ENCODE assay signal across 5 cellular contexts in genomic region chr1:36196805-36197204, GRCh38. TPM values are rescaled to one million over a fixed set of nuclear protein-coding genes. Genes with fewer than 3 reads are reported as not detected.
DNase-seq lines count a peak whose midpoint lies in the region; ATAC-seq, FAIRE-seq and TF ChIP-seq lines count a peak whose summit lies in the region.
"Not testable (repeated sequence)": the region's sequence is repeated elsewhere in the genome, so short reads cannot be mapped to it uniquely, and the experiment has no call there.

No MANE protein-coding gene starts in this region.

- not testable (repeated sequence) for H3K9me3 ChIP-seq in HEK293 (ENCODE audit: control insufficient read depth, insufficient read depth, low read depth, low read length); right cardiac atrium (ENCODE audit: control insufficient read depth, low read length); HepG2 (ENCODE audit: low read length)

- H3K9me3 Mint-ChIP-seq in stimulated activated naive B cell treated with anti-CD40 and anti-IgM and Interleukin-4, amounts not matched to agents 10 μg/mL and 1 μg/mL and 100 μg/mL, for 72 hours = not testable (repeated sequence)

- not testable (repeated sequence) for H3K4me1 ChIP-seq in HEK293 (ENCODE audit: control insufficient read depth, insufficient read depth, low read length); right cardiac atrium (ENCODE audit: control insufficient read depth, insufficient read depth, low read length)
- peaks cover 35% of the 10 kb centered on the region for H3K4me1 ChIP-seq in HepG2 (ENCODE audit: insufficient read depth, low read length)

- H3K4me3 ChIP-seq in H7 (ENCODE audit: insufficient read depth, low read depth, low read length); HEK293 (ENCODE audit: low read depth, low read length); right cardiac atrium (ENCODE audit: low read length); HepG2 (replicated peaks in 1 of 3; ENCODE audit: insufficient read depth in 1 of 3, low read depth in 2 of 3, low read length in 3 of 3): not testable (repeated sequence)

- not testable (repeated sequence) for H3K4me1 Mint-ChIP-seq in stimulated activated naive B cell treated with anti-CD40 and anti-IgM and Interleukin-4, amounts not matched to agents 10 μg/mL and 1 μg/mL and 100 μg/mL, for 72 hours

- not testable (repeated sequence) for ATAC-seq in right cardiac atrium; HepG2; stimulated activated naive B cell treated with anti-CD40 and anti-IgM and Interleukin-4, amounts not matched to agents 10 μg/mL and 1 μg/mL and 100 μg/mL, for 72 hours (replicated peaks)

- WGBS in right cardiac atrium = 90% methylated on average over 12 of the region's 12 CpGs
- WGBS in HepG2 (ENCODE audit: low lambda C conversion rate) = 82% methylated on average over 5 of the region's 12 CpGs

- not testable (repeated sequence) for H3K9ac ChIP-seq in HepG2 (ENCODE audit: insufficient read depth, low read depth, low read length)

- POLR2A ChIA-PET in HEK293 (lab: Yijun Ruan, JAX) (interaction anchor here (0.6 to 1.0 kb wide), 3 partner anchors 8 to 21 kb away, joined by 3 to 10 read pairs (median 4); no protein-coding TSS in a partner anchor), HepG2 (lab: Yijun Ruan, JAX) (interaction anchor here (1.2 to 1.5 kb wide), 3 partner anchors 9 to 48 kb away, joined by 3 to 4 read pairs (median 4); partner anchors contain the start of genes THRAP3 and TRAPPC3)

- FAIRE-seq in HepG2 (lab: Jason Lieb, UNC) = not testable (repeated sequence)

- H3K79me2 ChIP-seq in HepG2 (ENCODE audit: insufficient read depth, low read length) = not testable (repeated sequence)

- H3K36me3 ChIP-seq in H7 (replicated peaks; ENCODE audit: control insufficient read depth, insufficient read depth, low read length); HEK293 (ENCODE audit: control insufficient read depth in 2 of 2, insufficient read depth in 1 of 2, low read length in 2 of 2); HepG2 (replicated peaks in 1 of 2; ENCODE audit: control insufficient read depth in 1 of 2, insufficient read depth in 2 of 2, low read length in 2 of 2): not testable (repeated sequence)

- CTCF ChIA-PET in HEK293 (lab: Yijun Ruan, JAX) = interaction anchor here (0.5 to 1.2 kb wide), 3 partner anchors 8 to 321 kb away, joined by 3 to 6 read pairs (median 4); no protein-coding TSS in a partner anchor
- CTCF ChIA-PET in HepG2 (lab: Yijun Ruan, JAX; ENCODE audit: low intra/inter-chr PET ratio, low total read pairs) = not testable (repeated sequence)

- not testable (repeated sequence) for H3K27me3 ChIP-seq in H7 (ENCODE audit: control insufficient read depth, insufficient read depth, low read length); right cardiac atrium (ENCODE audit: control insufficient read depth, insufficient read depth); HepG2 (ENCODE audit: control insufficient read depth in 1 of 2, insufficient read depth in 2 of 2, low read length in 2 of 2)

- H3K36me3 Mint-ChIP-seq in stimulated activated naive B cell treated with anti-CD40 and anti-IgM and Interleukin-4, amounts not matched to agents 10 μg/mL and 1 μg/mL and 100 μg/mL, for 72 hours = not testable (repeated sequence)

- TF ChIP-seq POLR2A in HepG2 (IDR thresholded peaks at IDR 0.05; ENCODE audit: insufficient read depth in 1 of 2, low read depth in 2 of 2, low read length in 2 of 2) = not testable (repeated sequence)

- TF ChIP-seq EP300 in HepG2 (IDR thresholded peaks at IDR 0.05; ENCODE audit: low read depth in 2 of 2, low read length in 2 of 2); HepG2 (CRISPR knock-in tag; IDR thresholded peaks at IDR 0.05; ENCODE audit: borderline replicate concordance): not testable (repeated sequence)

- H2AFZ ChIP-seq in HepG2 (ENCODE audit: low read length) = not testable (repeated sequence)

- not testable (repeated sequence) for TF ChIP-seq CTCF in HEK293 (tag by site-specific recombination; IDR thresholded peaks at IDR 0.05); HepG2 (CRISPR knock-in tag; IDR thresholded peaks at IDR 0.05)

- BruUV-seq in HepG2 (replicated peaks; lab: Mats Ljungman, UMichigan) = not testable (repeated sequence)

- H3K27me3 Mint-ChIP-seq in stimulated activated naive B cell treated with anti-CD40 and anti-IgM and Interleukin-4, amounts not matched to agents 10 μg/mL and 1 μg/mL and 100 μg/mL, for 72 hours = not testable (repeated sequence)

- H3K4me2 ChIP-seq in HepG2 (ENCODE audit: low read depth, low read length) = not testable (repeated sequence)

- not testable (repeated sequence) for H3K27ac ChIP-seq in HEK293 (ENCODE audit: extremely low read depth, low read depth, low read length); right cardiac atrium (ENCODE audit: low read length); HepG2 (ENCODE audit: extremely low read length, insufficient read depth, low read length)

- not testable (repeated sequence) for TF ChIP-seq RAD21 in HepG2 (CRISPR knock-in tag; IDR thresholded peaks at IDR 0.05)

- DNase-seq in H7 (peak; percentile 12), right cardiac atrium (peak in 2 of 3 donors; percentile 40 to 41)
- not testable (repeated sequence) for DNase-seq in HepG2 (ENCODE audit: low spot score); stimulated activated naive B cell treated with anti-CD40 and anti-IgM and Interleukin-4, amounts not matched to agents 10 μg/mL and 1 μg/mL and 100 μg/mL, for 72 hours

- H3K4me3 Mint-ChIP-seq in stimulated activated naive B cell treated with anti-CD40 and anti-IgM and Interleukin-4, amounts not matched to agents 10 μg/mL and 1 μg/mL and 100 μg/mL, for 72 hours = not testable (repeated sequence)

- in situ Hi-C loops in HepG2 (cut with HindIII; ENCODE audit: extremely low pct_ligation_motif_present, low pct_unique_long_range_greater_than_20kb) = not testable (repeated sequence)

- intact Hi-C loops in right cardiac atrium (cut with DNase I); HepG2 (cut with micrococcal nuclease; ENCODE audit: unreplicated experiment): not testable (repeated sequence)

- peak overlapping the region; percentile 31 for H3K27ac Mint-ChIP-seq in stimulated activated naive B cell treated with anti-CD40 and anti-IgM and Interleukin-4, amounts not matched to agents 10 μg/mL and 1 μg/mL and 100 μg/mL, for 72 hours

- H4K20me1 ChIP-seq in HepG2 (ENCODE audit: insufficient read depth, low read length) = not testable (repeated sequence)

RNA-seq across cellular contexts. Expression of gene THRAP3, which starts 27.4 kb away (rescaled TPM):
- 82.7 and 90.7 TPM in 2 replicates for total RNA-seq in H7 (2014; rRNA removed; shearing (Covaris generic))
- total RNA-seq in right cardiac atrium = 10 to 100 TPM; 66.3 to 85.5 (median 77.3) TPM
- polyA plus RNA-seq in right cardiac atrium = 32.6 TPM
- 92.6 and 127 TPM in 2 replicates for total RNA-seq in HepG2 (2016; rRNA removed; fragmentation: Illumina TruSeq; extraction: Trizol)
- total RNA-seq in HepG2 (2016; cell fraction: cytosol; rRNA removed; fragmentation: Illumina TruSeq; extraction: Trizol; ENCODE audit: low read depth) = 4.4 and 4.8 TPM in 2 replicates
- total RNA-seq in HepG2 (2016; cell fraction: insoluble cytoplasmic fraction; rRNA removed; fragmentation: Illumina TruSeq; extraction: Trizol) = 91.8 and 120 TPM in 2 replicates
- 17.0 and 19.1 TPM in 2 replicates for total RNA-seq in HepG2 (2016; cell fraction: membrane; rRNA removed; fragmentation: Illumina TruSeq; extraction: Trizol)
- total RNA-seq in HepG2 (2016; cell fraction: nucleus; rRNA removed; fragmentation: Illumina TruSeq; extraction: Trizol) = 65.3 and 66.9 TPM in 2 replicates
- polyA plus RNA-seq in HepG2 (2011; rRNA removed) = 45.0 and 48.3 TPM in 2 replicates
- polyA plus RNA-seq in HepG2 (2011; cell fraction: cytosol; rRNA removed) = 24.6 and 36.8 TPM in 2 replicates
- 24.7 and 31.6 TPM in 2 replicates for polyA plus RNA-seq in HepG2 (2011; cell fraction: nucleus; rRNA removed)
- 42.6 and 51.5 TPM in 2 replicates for polyA plus RNA-seq in HepG2 (2012)
- polyA plus RNA-seq in HepG2 (2016; cell fraction: cytosol; fragmentation: Illumina TruSeq; extraction: Trizol; ENCODE audit: low read depth) = 2.2 and 2.7 TPM in 2 replicates
- 84.9 and 85.0 TPM in 2 replicates for polyA plus RNA-seq in HepG2 (2016; cell fraction: insoluble cytoplasmic fraction; fragmentation: Illumina TruSeq; extraction: Trizol; ENCODE audit: low read depth)
- polyA plus RNA-seq in HepG2 (2016; cell fraction: membrane; fragmentation: Illumina TruSeq; extraction: Trizol; ENCODE audit: low read depth) = 6.4 and 7.9 TPM in 2 replicates
- polyA plus RNA-seq in HepG2 (2016; cell fraction: nucleus; fragmentation: Illumina TruSeq; extraction: Trizol; ENCODE audit: insufficient read depth, low read depth) = 72.6 and 82.4 TPM in 2 replicates
- 52.7 and 91.8 TPM in 2 replicates for polyA minus RNA-seq in HepG2 (2011; rRNA and poly(A)+ RNA removed; ENCODE audit: low replicate concordance)
- 53.5 and 56.4 TPM in 2 replicates for polyA minus RNA-seq in HepG2 (2011; cell fraction: cytosol; rRNA and poly(A)+ RNA removed)
- 36.8 and 66.3 TPM in 2 replicates for polyA minus RNA-seq in HepG2 (2011; cell fraction: nucleus; rRNA and poly(A)+ RNA removed)

RNA-seq across cellular contexts. Expression of gene MAP7D1, which starts 40.8 kb away (rescaled TPM):
- 146 TPM in 2 replicates for total RNA-seq in H7 (2014; rRNA removed; shearing (Covaris generic))
- total RNA-seq in right cardiac atrium (100 to 1,000 TPM; 285 to 403 (median 374) TPM), HepG2 (2016; rRNA removed; fragmentation: Illumina TruSeq; extraction: Trizol) (5.5 and 7.2 TPM in 2 replicates)
- polyA plus RNA-seq in right cardiac atrium (330 TPM), HepG2 (2011; rRNA removed) (5.6 and 6.8 TPM in 2 replicates)
- total RNA-seq in HepG2 (2016; cell fraction: cytosol; rRNA removed; fragmentation: Illumina TruSeq; extraction: Trizol; ENCODE audit: low read depth) = 2.9 and 3.9 TPM in 2 replicates
- 6.3 and 7.8 TPM in 2 replicates for total RNA-seq in HepG2 (2016; cell fraction: insoluble cytoplasmic fraction; rRNA removed; fragmentation: Illumina TruSeq; extraction: Trizol)
- 4.2 TPM in 2 replicates for total RNA-seq in HepG2 (2016; cell fraction: membrane; rRNA removed; fragmentation: Illumina TruSeq; extraction: Trizol)
- 6.1 and 7.9 TPM in 2 replicates for total RNA-seq in HepG2 (2016; cell fraction: nucleus; rRNA removed; fragmentation: Illumina TruSeq; extraction: Trizol)
- polyA plus RNA-seq in HepG2 (2011; cell fraction: cytosol; rRNA removed) = 4.7 and 5.2 TPM in 2 replicates
- 14.7 and 14.9 TPM in 2 replicates for polyA plus RNA-seq in HepG2 (2011; cell fraction: nucleus; rRNA removed)
- 7.7 and 14.1 TPM in 2 replicates for polyA plus RNA-seq in HepG2 (2012)
- 1.7 and 2.4 TPM in 2 replicates for polyA plus RNA-seq in HepG2 (2016; cell fraction: cytosol; fragmentation: Illumina TruSeq; extraction: Trizol; ENCODE audit: low read depth)
- polyA plus RNA-seq in HepG2 (2016; cell fraction: insoluble cytoplasmic fraction; fragmentation: Illumina TruSeq; extraction: Trizol; ENCODE audit: low read depth) = 14.2 and 15.7 TPM in 2 replicates
- 4.5 and 4.6 TPM in 2 replicates for polyA plus RNA-seq in HepG2 (2016; cell fraction: membrane; fragmentation: Illumina TruSeq; extraction: Trizol; ENCODE audit: low read depth)
- polyA plus RNA-seq in HepG2 (2016; cell fraction: nucleus; fragmentation: Illumina TruSeq; extraction: Trizol; ENCODE audit: insufficient read depth, low read depth) = 19.3 and 21.5 TPM in 2 replicates
- 8.3 and 16.3 TPM in 2 replicates for polyA minus RNA-seq in HepG2 (2011; rRNA and poly(A)+ RNA removed; ENCODE audit: low replicate concordance)
- polyA minus RNA-seq in HepG2 (2011; cell fraction: cytosol; rRNA and poly(A)+ RNA removed) = 6.0 and 8.5 TPM in 2 replicates
- polyA minus RNA-seq in HepG2 (2011; cell fraction: nucleus; rRNA and poly(A)+ RNA removed) = 4.0 and 7.2 TPM in 2 replicates

RNA-seq across cellular contexts. Expression of gene TRAPPC3, which starts 47.5 kb away (rescaled TPM):
- 97.3 and 111 TPM in 2 replicates for total RNA-seq in H7 (2014; rRNA removed; shearing (Covaris generic))
- total RNA-seq in right cardiac atrium (10 to 100 TPM; 58.5 to 67.2 (median 64.0) TPM), HepG2 (2016; rRNA removed; fragmentation: Illumina TruSeq; extraction: Trizol) (62.4 and 66.7 TPM in 2 replicates)
- polyA plus RNA-seq in right cardiac atrium (73.6 TPM), HepG2 (2011; rRNA removed) (48.0 and 53.7 TPM in 2 replicates)
- total RNA-seq in HepG2 (2016; cell fraction: cytosol; rRNA removed; fragmentation: Illumina TruSeq; extraction: Trizol; ENCODE audit: low read depth) = 33.8 and 35.1 TPM in 2 replicates
- total RNA-seq in HepG2 (2016; cell fraction: insoluble cytoplasmic fraction; rRNA removed; fragmentation: Illumina TruSeq; extraction: Trizol) = 67.4 and 70.9 TPM in 2 replicates
- 51.3 and 59.4 TPM in 2 replicates for total RNA-seq in HepG2 (2016; cell fraction: membrane; rRNA removed; fragmentation: Illumina TruSeq; extraction: Trizol)
- total RNA-seq in HepG2 (2016; cell fraction: nucleus; rRNA removed; fragmentation: Illumina TruSeq; extraction: Trizol) = 32.1 and 40.4 TPM in 2 replicates
- 54.6 and 63.8 TPM in 2 replicates for polyA plus RNA-seq in HepG2 (2011; cell fraction: cytosol; rRNA removed)
- 23.5 and 23.9 TPM in 2 replicates for polyA plus RNA-seq in HepG2 (2011; cell fraction: nucleus; rRNA removed)
- 39.6 and 48.9 TPM in 2 replicates for polyA plus RNA-seq in HepG2 (2012)
- 32.8 and 40.4 TPM in 2 replicates for polyA plus RNA-seq in HepG2 (2016; cell fraction: cytosol; fragmentation: Illumina TruSeq; extraction: Trizol; ENCODE audit: low read depth)
- 70.8 and 86.6 TPM in 2 replicates for polyA plus RNA-seq in HepG2 (2016; cell fraction: insoluble cytoplasmic fraction; fragmentation: Illumina TruSeq; extraction: Trizol; ENCODE audit: low read depth)
- 45.9 and 53.3 TPM in 2 replicates for polyA plus RNA-seq in HepG2 (2016; cell fraction: membrane; fragmentation: Illumina TruSeq; extraction: Trizol; ENCODE audit: low read depth)
- polyA plus RNA-seq in HepG2 (2016; cell fraction: nucleus; fragmentation: Illumina TruSeq; extraction: Trizol; ENCODE audit: insufficient read depth, low read depth) = 58.4 and 69.5 TPM in 2 replicates
- 12.2 and 41.8 TPM in 2 replicates for polyA minus RNA-seq in HepG2 (2011; rRNA and poly(A)+ RNA removed; ENCODE audit: low replicate concordance)
- polyA minus RNA-seq in HepG2 (2011; cell fraction: cytosol; rRNA and poly(A)+ RNA removed) = 16.1 and 26.3 TPM in 2 replicates
- 10.3 and 14.2 TPM in 2 replicates for polyA minus RNA-seq in HepG2 (2011; cell fraction: nucleus; rRNA and poly(A)+ RNA removed)

Comparison
In these comparisons a context has a peak if more than half of its experiments do, and no peak if none do; other contexts are left out.
1. RNA of gene MAP7D1, which starts 40.8 kb away (total RNA-seq): 285 to 403 TPM in right cardiac atrium and 146 TPM in H7; 2.9 to 7.9 TPM in HepG2; every median in the first group is over 10 times any median in the second.